ENCODE assay signal across 29 cellular contexts in the genomic region with DNA sequence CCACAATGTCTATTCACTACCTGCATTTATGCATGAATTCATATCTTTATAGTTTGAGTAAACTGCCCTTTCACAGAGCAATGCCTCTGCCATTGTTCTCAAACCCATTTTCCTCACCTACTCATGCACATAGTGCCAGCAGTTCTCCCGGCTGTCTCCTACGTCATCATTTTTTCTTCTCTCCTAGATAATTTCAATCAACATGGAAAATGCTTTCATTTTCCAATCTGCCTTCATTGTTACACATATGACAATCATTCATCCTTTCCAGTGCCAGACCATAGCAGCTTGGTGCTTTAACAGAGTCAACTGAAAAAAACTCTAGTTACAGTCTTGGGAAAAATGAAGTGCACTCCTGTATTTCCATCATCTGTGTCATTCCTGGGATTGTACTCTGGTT.
"Had no signal": no experiment of that assay in that cellular context is flagged by ENCODE, and none has a peak within 500 bp of the region (broad histone marks: within the 10 kb centered on the region; RNA-seq: fewer than 3 reads in every experiment).

No MANE protein-coding gene starts in this region.

- H3K4me3 ChIP-seq: colonic mucosa, coronary artery, dorsolateral prefrontal cortex, esophagus muscularis mucosa, esophagus squamous epithelium, gastrocnemius medialis, gastroesophageal sphincter, heart left ventricle, heart right ventricle had no signal

- DNase-seq: colonic mucosa; cortex of kidney; dermis blood vessel endothelial cell; dorsolateral prefrontal cortex; effector CD4-positive, alpha-beta T cell; effector CD8-positive, alpha-beta T cell; effector memory CD4-positive, alpha-beta T cell; effector memory CD8-positive, alpha-beta T cell; endodermal cell; erythroblast; esophagus squamous epithelium; foreskin fibroblast; foreskin keratinocyte; foreskin melanocyte; gastrocnemius medialis; glutamatergic neuron; head of caudate nucleus; heart left ventricle; heart right ventricle had no signal

- H3K36me3 ChIP-seq: colonic mucosa, esophagus muscularis mucosa, esophagus squamous epithelium, gastrocnemius medialis, gastroesophageal sphincter, heart left ventricle, heart right ventricle had no signal

- H3K27ac ChIP-seq: colonic mucosa, coronary artery, dorsolateral prefrontal cortex, epithelial cell of prostate, esophagus muscularis mucosa, esophagus squamous epithelium, foreskin keratinocyte, gastrocnemius medialis, gastroesophageal sphincter, heart left ventricle, heart right ventricle had no signal

- H3K27me3 Mint-ChIP-seq: dendritic cell treated with granulocyte-macrophage colony-stimulating factor and Interleukin-4, amounts not matched to agents 40 ng/mL and 50 ng/mL, for 4 days; effector memory CD8-positive, alpha-beta T cell had no signal

- H3K4me1 ChIP-seq: colonic mucosa, esophagus muscularis mucosa, esophagus squamous epithelium, foreskin keratinocyte, gastrocnemius medialis, gastroesophageal sphincter, heart left ventricle, heart right ventricle had no signal

- H3K9me3 ChIP-seq: colonic mucosa, esophagus muscularis mucosa, esophagus squamous epithelium, gastrocnemius medialis, gastroesophageal sphincter, heart left ventricle had no signal

- H3K27me3 ChIP-seq: colonic mucosa, dorsolateral prefrontal cortex, esophagus muscularis mucosa, esophagus squamous epithelium, foreskin keratinocyte, gastrocnemius medialis, gastroesophageal sphincter, heart left ventricle, heart right ventricle had no signal

- ATAC-seq: effector memory CD8-positive, alpha-beta T cell; esophagus mucosa; foreskin keratinocyte; gastrocnemius medialis; gastroesophageal sphincter; heart left ventricle; heart right ventricle had no signal

- H3K27ac Mint-ChIP-seq: dendritic cell treated with granulocyte-macrophage colony-stimulating factor and Interleukin-4, amounts not matched to agents 40 ng/mL and 50 ng/mL, for 4 days; effector memory CD8-positive, alpha-beta T cell; endodermal cell had no signal

- H3K4me3 Mint-ChIP-seq: dendritic cell treated with granulocyte-macrophage colony-stimulating factor and Interleukin-4, amounts not matched to agents 40 ng/mL and 50 ng/mL, for 4 days; effector memory CD8-positive, alpha-beta T cell; endodermal cell had no signal

- H3K4me1 Mint-ChIP-seq: endodermal cell had no signal

- FAIRE-seq: colon, endometrium, endothelial cell of umbilical vein, frontal cortex had no signal
